Comparison of ENCODE assay signal across 24 cellular contexts in genomic region chr6:127891731-127892326, GRCh38. TPM values are rescaled to one million over a fixed set of nuclear protein-coding genes. Genes with fewer than 3 reads are reported as not detected.
DNase-seq lines count a peak whose midpoint lies in the region; ATAC-seq and TF ChIP-seq lines count a peak whose summit lies in the region.
"Had no signal": no experiment of that assay in that cellular context is flagged by ENCODE, and none has a peak within 500 bp of the region (broad histone marks: within the 10 kb centered on the region; RNA-seq: fewer than 3 reads in every experiment).

No MANE protein-coding gene starts in this region.

- H3K27ac ChIP-seq in PC-9, result no peak overlapping the region
- no peak overlapping the region for H3K27ac ChIP-seq in WERI-Rb-1
- H3K27ac ChIP-seq: BLaER1, parathyroid adenoma, Peyer's patch, SJCRH30 had no signal

- peak overlapping the region; percentile 28 for H3K4me3 Mint-ChIP-seq in activated naive CD4-positive, alpha-beta T cell treated with anti-CD3 and anti-CD28 coated beads for 36 hours
- peak overlapping the region; percentile 52 for H3K4me3 Mint-ChIP-seq in activated naive CD8-positive, alpha-beta T cell treated with anti-CD3 and anti-CD28 coated beads, Interleukin-2, amount 10 ng/mL, durations not matched to agents 7 days and 5 days

- DNase-seq in activated naive CD4-positive, alpha-beta T cell treated with anti-CD3 and anti-CD28 coated beads for 36 hours, result no peak
- DNase-seq in activated naive CD4-positive, alpha-beta T cell treated with Interleukin-2 at 50 U/mL for 16 hours, result no peak
- DNase-seq in PC-9, result no peak
- DNase-seq in activated naive CD8-positive, alpha-beta T cell treated with anti-CD3 and anti-CD28 coated beads, Interleukin-2, amount 10 ng/mL, durations not matched to agents 7 days and 5 days, result no peak
- no peak for DNase-seq in stimulated activated naive CD8-positive, alpha-beta T cell treated with anti-CD3 and anti-CD28 coated beads, Interleukin-15, Interleukin-2, amounts not matched to agents 100 U/mL and 50 U/mL, for 24 hours
- no peak for DNase-seq in WERI-Rb-1
- DNase-seq in NCI-H2081 treated with DMSO at 0.1 percent for 48 hours (lab: John Stamatoyannopoulos, UW), result no peak
- DNase-seq: aorta; EL; MM.1S; NCI-H1436; NCI-H510A treated with DMSO at 0.1 percent for 48 hours; NK-92 treated with Interleukin-12 subunit alpha and Interleukin-12 subunit beta, amount 100 ng/mL, for 24 hours; Peyer's patch; right cardiac atrium; SJCRH30; substantia nigra; T-helper 1 cell had no signal

- POLR2A ChIA-PET in PC-9 (lab: Charles Lee; ENCODE audit: unreplicated experiment), result interaction anchor here (0.7 kb wide), 1 partner anchor 227 kb away, joined by 3 read pairs; no protein-coding TSS in a partner anchor
- POLR2A ChIA-PET in activated naive CD8-positive, alpha-beta T cell treated with anti-CD3 and anti-CD28 coated beads, Interleukin-2, amount 10 ng/mL, durations not matched to agents 7 days and 5 days (lab: Charles Lee), result interaction anchor here (0.6 to 2.6 kb wide), 11 partner anchors 7 to 97 kb away, joined by 3 to 10 read pairs (median 5); partner anchors contain the start of gene THEMIS

- H3K9me3 Mint-ChIP-seq in activated naive CD4-positive, alpha-beta T cell treated with anti-CD3 and anti-CD28 coated beads for 36 hours, result no peaks in the 10 kb centered on the region
- H3K9me3 Mint-ChIP-seq in activated naive CD8-positive, alpha-beta T cell treated with anti-CD3 and anti-CD28 coated beads, Interleukin-2, amount 10 ng/mL, durations not matched to agents 7 days and 5 days, result peaks cover 2% of the 10 kb centered on the region

- H3K9me2 ChIP-seq in PC-9 (ENCODE audit: insufficient read depth), result peaks cover 6% of the 10 kb centered on the region; the same call in 1 of the 2 replicates

- H3F3A ChIP-seq in PC-9 (ENCODE audit: insufficient read depth, low read depth), result no peaks in the 10 kb centered on the region

- peaks cover 48% of the 10 kb centered on the region for H3K4me1 Mint-ChIP-seq in activated naive CD4-positive, alpha-beta T cell treated with anti-CD3 and anti-CD28 coated beads for 36 hours (ENCODE audit: low read depth)
- peaks cover 47% of the 10 kb centered on the region for H3K4me1 Mint-ChIP-seq in activated naive CD8-positive, alpha-beta T cell treated with anti-CD3 and anti-CD28 coated beads, Interleukin-2, amount 10 ng/mL, durations not matched to agents 7 days and 5 days
- H3K4me1 Mint-ChIP-seq: IgD-negative memory B cell had no signal

- H3K27ac Mint-ChIP-seq in activated naive CD4-positive, alpha-beta T cell treated with anti-CD3 and anti-CD28 coated beads for 36 hours, result peak overlapping the region; percentile 66
- peak overlapping the region; percentile 38 for H3K27ac Mint-ChIP-seq in activated naive CD8-positive, alpha-beta T cell treated with anti-CD3 and anti-CD28 coated beads, Interleukin-2, amount 10 ng/mL, durations not matched to agents 7 days and 5 days
- H3K27ac Mint-ChIP-seq: IgD-negative memory B cell had no signal

- H3K4me1 ChIP-seq in PC-9 (replicated peaks; ENCODE audit: insufficient read depth), result no peaks in the 10 kb centered on the region
- H3K4me1 ChIP-seq: parathyroid adenoma, Peyer's patch, SJCRH30 had no signal

- H3K27me3 ChIP-seq in PC-9 (ENCODE audit: insufficient read depth, low read depth) (no peaks in the 10 kb centered on the region), WERI-Rb-1 (ENCODE audit: insufficient read depth, low read depth, severe bottlenecking) (no peaks in the 10 kb centered on the region)
- H3K27me3 ChIP-seq: BLaER1, Peyer's patch, SJCRH30 had no signal

- H4K20me1 ChIP-seq in PC-9 (ENCODE audit: insufficient read depth), result no peaks in the 10 kb centered on the region
- H4K20me1 ChIP-seq: BLaER1 had no signal

- H3K36me3 ChIP-seq in PC-9 (ENCODE audit: low read depth), result no peaks in the 10 kb centered on the region
- H3K36me3 ChIP-seq in WERI-Rb-1, result no peaks in the 10 kb centered on the region
- H3K36me3 ChIP-seq: BLaER1, Peyer's patch, SJCRH30 had no signal

- ATAC-seq in activated naive CD8-positive, alpha-beta T cell treated with anti-CD3 and anti-CD28 coated beads, Interleukin-2, amount 10 ng/mL, durations not matched to agents 7 days and 5 days (ENCODE audit: low read depth), result peak; percentile 32
- peak; percentile 41 for ATAC-seq in stimulated activated naive CD8-positive, alpha-beta T cell treated with anti-CD3 and anti-CD28 coated beads, Interleukin-15, Interleukin-2, amounts not matched to agents 100 U/mL and 50 U/mL, for 24 hours
- ATAC-seq in HG03097 (IDR thresholded peaks at IDR 0.05; ENCODE audit: low FRiP score, unreplicated experiment), result no peak
- ATAC-seq: right cardiac atrium had no signal

- H3K4me3 ChIP-seq in PC-9 (no peak overlapping the region), WERI-Rb-1 (ENCODE audit: low read depth, low read length) (no peak overlapping the region)
- H3K4me3 ChIP-seq: BLaER1, Peyer's patch, SJCRH30 had no signal

- CTCF ChIA-PET in activated naive CD4-positive, alpha-beta T cell treated with anti-CD3 and anti-CD28 coated beads for 36 hours (lab: Charles Lee), result interaction anchor here (1.2 to 1.8 kb wide), 2 partner anchors 37 to 151 kb away, joined by 3 to 5 read pairs; no protein-coding TSS in a partner anchor
- CTCF ChIA-PET in PC-9 (lab: Charles Lee), result no interaction called here

- intact Hi-C loops in activated naive CD4-positive, alpha-beta T cell treated with anti-CD3 and anti-CD28 coated beads for 36 hours (cut with micrococcal nuclease), result loop anchor here (2.0 kb wide), 1 partner anchor 79 kb away; no protein-coding TSS in a partner anchor
- intact Hi-C loops in PC-9 (cut with micrococcal nuclease; ENCODE audit: unreplicated experiment), result no loop called here

- no TSS peak for BruUV-seq in PC-9 (replicated peaks; lab: Mats Ljungman, UMichigan)

- no peaks in the 10 kb centered on the region for H3K79me2 ChIP-seq in PC-9 (ENCODE audit: low read depth)
- H3K79me2 ChIP-seq: parathyroid adenoma had no signal

- TF ChIP-seq CTCF in PC-9 (conservative IDR thresholded peaks at IDR 0.05) (no peak), WERI-Rb-1 (IDR thresholded peaks at IDR 0.05; ENCODE audit: low read depth, low read length) (no peak)

- peaks cover 1% of the 10 kb centered on the region for H3K36me3 Mint-ChIP-seq in activated naive CD4-positive, alpha-beta T cell treated with anti-CD3 and anti-CD28 coated beads for 36 hours (ENCODE audit: low read depth)
- H3K36me3 Mint-ChIP-seq in activated naive CD8-positive, alpha-beta T cell treated with anti-CD3 and anti-CD28 coated beads, Interleukin-2, amount 10 ng/mL, durations not matched to agents 7 days and 5 days, result peaks cover 53% of the 10 kb centered on the region
- H3K36me3 Mint-ChIP-seq: IgD-negative memory B cell had no signal

- 0 out of 2 replicates have a peak overlapping the region, but pooled peaks have one; percentile 14 for H2AFZ ChIP-seq in PC-9
- H2AFZ ChIP-seq: parathyroid adenoma had no signal

- H3K9me3 ChIP-seq in PC-9 (ENCODE audit: insufficient read depth, low read depth) (no peaks in the 10 kb centered on the region), WERI-Rb-1 (ENCODE audit: severe bottlenecking) (no peaks in the 10 kb centered on the region)
- H3K9me3 ChIP-seq: BLaER1, Peyer's patch, SJCRH30 had no signal

- no peaks in the 10 kb centered on the region for H3K27me3 Mint-ChIP-seq in activated naive CD4-positive, alpha-beta T cell treated with anti-CD3 and anti-CD28 coated beads for 36 hours (ENCODE audit: low read depth)
- no peaks in the 10 kb centered on the region for H3K27me3 Mint-ChIP-seq in activated naive CD8-positive, alpha-beta T cell treated with anti-CD3 and anti-CD28 coated beads, Interleukin-2, amount 10 ng/mL, durations not matched to agents 7 days and 5 days
- H3K27me3 Mint-ChIP-seq: IgD-negative memory B cell had no signal

- H3K4me2 ChIP-seq in PC-9, result no peak overlapping the region
- H3K4me2 ChIP-seq: BLaER1 had no signal

RNA-seq across cellular contexts. Expression of gene THEMIS, which starts 9.0 kb away (rescaled TPM):
- 1 to 10 TPM; 7.0 to 7.4 TPM for total RNA-seq in activated naive CD4-positive, alpha-beta T cell treated with anti-CD3 and anti-CD28 coated beads for 36 hours
- not detected in 2 replicates for total RNA-seq in PC-9 (2021)
- 100 to 1,000 TPM; 152 to 155 TPM for total RNA-seq in activated naive CD8-positive, alpha-beta T cell treated with anti-CD3 and anti-CD28 coated beads, Interleukin-2, amount 10 ng/mL, durations not matched to agents 7 days and 5 days
- total RNA-seq: dermis microvascular lymphatic vessel endothelial cell, H4 had no signal

Comparison
In these comparisons a context has a peak if more than half of its experiments do, and no peak if none do; other contexts are left out.
1. RNA of gene THEMIS, which starts 9.0 kb away (total RNA-seq): 152 to 155 TPM in activated naive CD8-positive, alpha-beta T cell treated with anti-CD3 and anti-CD28 coated beads, Interleukin-2, amount 10 ng/mL, durations not matched to agents 7 days and 5 days; 7.0 to 7.4 TPM in activated naive CD4-positive, alpha-beta T cell treated with anti-CD3 and anti-CD28 coated beads for 36 hours and not detected in PC-9; every median in the first group is over 10 times any median in the second.